ENCODE assay signal across 24 cellular contexts in genomic region chr22:39627865-39628562, GRCh38. TPM values are rescaled to one million over a fixed set of nuclear protein-coding genes. Genes with fewer than 3 reads are reported as not detected.
"Had no signal": no experiment of that assay in that cellular context is flagged by ENCODE, and none has a peak within 500 bp of the region (broad histone marks: within the 10 kb centered on the region; RNA-seq: fewer than 3 reads in every experiment).

No MANE protein-coding gene starts in this region.

- ATAC-seq: esophagus mucosa; heart right ventricle; left cardiac atrium; left ventricle myocardium superior; natural killer cell treated with Interleukin-12 subunit alpha and Interleukin-12 subunit beta and Interleukin-15 and Interleukin-18, amount 100 ng/mL, for 72 hours had no signal

- H3K9me3 Mint-ChIP-seq: natural killer cell treated with Interleukin-12 subunit alpha and Interleukin-12 subunit beta and Interleukin-15 and Interleukin-18, amount 100 ng/mL, for 72 hours had no signal

- H3K27ac Mint-ChIP-seq: natural killer cell treated with Interleukin-12 subunit alpha and Interleukin-12 subunit beta and Interleukin-15 and Interleukin-18, amount 100 ng/mL, for 72 hours had no signal

- H3K9me3 ChIP-seq: heart right ventricle, sigmoid colon, stomach, thoracic aorta, transverse colon had no signal

- H3K4me1 ChIP-seq: heart right ventricle, sigmoid colon, stomach, transverse colon had no signal

- FAIRE-seq: endometrium, frontal cortex had no signal

- H3K36me3 Mint-ChIP-seq: natural killer cell treated with Interleukin-12 subunit alpha and Interleukin-12 subunit beta and Interleukin-15 and Interleukin-18, amount 100 ng/mL, for 72 hours had no signal

- H3K4me3 ChIP-seq: dorsolateral prefrontal cortex, heart right ventricle, lung, sigmoid colon, skin epidermis, stomach, thoracic aorta, transverse colon had no signal

- H3K36me3 ChIP-seq: heart right ventricle, sigmoid colon, stomach, thoracic aorta, transverse colon had no signal

- DNase-seq: cortex of kidney; effector CD8-positive, alpha-beta T cell; heart right ventricle; hypothalamus; islet precursor cell; left cardiac atrium; left ventricle myocardium superior; mesenchymal stem cell; midbrain; sigmoid colon; stimulated activated CD4-positive, alpha-beta T cell treated with anti-CD3 and anti-CD28 coated beads, Interleukin-2, amount 100 ng/mL, for 24 hours; stimulated activated CD4-positive, alpha-beta T cell treated with anti-CD3 and anti-CD28 coated beads, Interleukin-4, amount 100 ng/mL, for 4 hours; stimulated activated naive CD4-positive, alpha-beta T cell; stomach; transverse colon had no signal

- H3K4me3 Mint-ChIP-seq: natural killer cell treated with Interleukin-12 subunit alpha and Interleukin-12 subunit beta and Interleukin-15 and Interleukin-18, amount 100 ng/mL, for 72 hours had no signal

- H3K27ac ChIP-seq: heart right ventricle, sigmoid colon, skin epidermis, stomach, thoracic aorta, transverse colon had no signal

RNA-seq across cellular contexts. Expression of gene CACNA1I, which starts 57.5 kb away (rescaled TPM):
- total RNA-seq: glomerular endothelial cell, left ventricle myocardium superior had no signal
